18 cellular contexts compared by ENCODE assay signal in the genomic region with DNA sequence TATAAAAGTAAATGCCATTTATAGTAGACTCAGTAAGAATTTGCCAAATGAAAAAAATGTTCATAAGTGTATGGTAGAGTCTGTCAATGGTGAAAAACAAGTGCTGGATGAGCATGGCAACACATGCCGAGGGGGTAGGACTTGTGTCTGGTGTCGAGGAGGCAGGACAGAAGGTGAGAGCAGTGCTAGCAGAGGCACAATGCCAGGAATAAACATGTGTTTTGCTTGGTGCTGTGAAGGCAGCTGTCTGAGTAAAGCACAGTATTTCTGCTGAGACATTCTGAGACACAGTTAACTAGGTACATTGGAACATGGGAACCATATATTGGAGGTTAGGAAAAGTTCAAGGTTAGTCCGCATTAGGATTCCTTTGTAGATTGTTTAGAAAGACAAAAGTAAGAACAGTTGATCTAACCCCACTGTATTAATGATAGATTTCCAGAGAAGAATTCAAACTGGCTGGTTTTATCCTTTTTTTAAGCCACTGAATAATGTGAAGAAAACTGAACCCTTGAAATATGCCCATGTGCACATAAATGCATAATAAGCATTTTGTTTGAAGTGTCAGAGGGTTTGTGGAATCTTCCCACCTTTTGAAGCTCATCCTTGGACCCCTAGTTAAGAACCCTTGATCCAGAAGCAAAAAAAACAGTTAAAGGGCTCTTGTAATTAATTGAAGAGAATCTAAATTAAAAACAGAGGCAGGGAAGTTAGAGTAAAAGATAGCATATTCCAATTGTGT. TPM values are rescaled to one million over a fixed set of nuclear protein-coding genes. Genes with fewer than 3 reads are reported as not detected.
"Had no signal": no experiment of that assay in that cellular context is flagged by ENCODE, and none has a peak within 500 bp of the region (broad histone marks: within the 10 kb centered on the region; RNA-seq: fewer than 3 reads in every experiment).

No MANE protein-coding gene starts in this region.

- FAIRE-seq: pancreas had no signal

- H3K4me1 ChIP-seq: esophagus muscularis mucosa, pancreas, sigmoid colon had no signal

- ATAC-seq: gastroesophageal sphincter; naive thymus-derived CD8-positive, alpha-beta T cell; pancreas; stimulated activated effector memory CD8-positive, alpha-beta T cell treated with anti-CD3 and anti-CD28 coated beads, Interleukin-12 subunit alpha, Interleukin-12 subunit beta, amount 100 ng/mL, for 72 hours had no signal

- DNase-seq: activated CD4-positive, alpha-beta T cell treated with anti-CD3 and anti-CD28 coated beads for 1 hour; activated CD4-positive, alpha-beta T cell treated with anti-CD3 and anti-CD28 coated beads, Interleukin-2, amount 50 U/mL, for 4 hours; activated gamma-delta T cell treated with Interleukin-2 at 50 U/mL for 16 hours; central memory CD4-positive, alpha-beta T cell; cortex of kidney; effector CD8-positive, alpha-beta T cell; heart right ventricle; mesendoderm; naive thymus-derived CD8-positive, alpha-beta T cell; pancreas; sigmoid colon; stimulated activated CD4-positive, alpha-beta T cell treated with anti-CD3 and anti-CD28 coated beads, Interleukin-4, amount 100 ng/mL, for 24 hours; testis; WERI-Rb-1 had no signal

- H3K4me3 ChIP-seq: esophagus muscularis mucosa, gastroesophageal sphincter, heart right ventricle, pancreas, sigmoid colon, testis had no signal

- H3K27ac ChIP-seq: esophagus muscularis mucosa, gastroesophageal sphincter, heart right ventricle, pancreas, sigmoid colon, testis, WERI-Rb-1 had no signal

- H3K9me3 ChIP-seq: esophagus muscularis mucosa, gastroesophageal sphincter, heart right ventricle, pancreas, sigmoid colon, testis had no signal

RNA-seq across cellular contexts. Expression of gene PDE11A, which starts 46.8 kb away (rescaled TPM):
- total RNA-seq: naive thymus-derived CD8-positive, alpha-beta T cell; T-helper 2 cell treated with Interferon-gamma antibody and Interleukin-4, amounts not matched to agents 100 ng/mL and 5 ng/mL, for 36 hours had no signal
- polyA plus RNA-seq: naive thymus-derived CD8-positive, alpha-beta T cell had no signal
